25 cellular contexts compared by ENCODE assay signal in genomic region chr4:150577786-150578185, GRCh38. TPM values are rescaled to one million over a fixed set of nuclear protein-coding genes. Genes with fewer than 3 reads are reported as not detected.
"Had no signal": no experiment of that assay in that cellular context is flagged by ENCODE, and none has a peak within 500 bp of the region (broad histone marks: within the 10 kb centered on the region; RNA-seq: fewer than 3 reads in every experiment).

No MANE protein-coding gene starts in this region.

- H3K27me3 ChIP-seq: body of pancreas, dorsolateral prefrontal cortex, upper lobe of left lung had no signal

- H3K27ac ChIP-seq: body of pancreas, dorsolateral prefrontal cortex, epithelial cell of prostate, upper lobe of left lung had no signal

- H3K4me3 ChIP-seq: body of pancreas, dorsolateral prefrontal cortex, lung, upper lobe of left lung had no signal

- H3K4me3 Mint-ChIP-seq: activated B cell treated with CpG ODN at 0.5 μM for 24 hours; activated CD4-positive, alpha-beta memory T cell treated with anti-CD3 and anti-CD28 coated beads for 36 hours; activated naive CD8-positive, alpha-beta T cell; endodermal cell; nephron; stimulated activated naive CD8-positive, alpha-beta T cell treated with anti-CD3 and anti-CD28 coated beads, Interleukin-15, Interleukin-2, amounts not matched to agents 100 ng/mL and 50 ng/mL, for 24 hours had no signal

- H3K9me3 ChIP-seq: body of pancreas, upper lobe of left lung had no signal

- H3K4me1 ChIP-seq: upper lobe of left lung had no signal

- FAIRE-seq: keratinocyte had no signal

- H3K9me3 Mint-ChIP-seq: endodermal cell, nephron had no signal

- H3K4me1 Mint-ChIP-seq: activated B cell treated with CpG ODN at 0.5 μM for 24 hours had no signal

- H3K27me3 Mint-ChIP-seq: activated B cell treated with CpG ODN at 0.5 μM for 24 hours; activated CD4-positive, alpha-beta memory T cell treated with anti-CD3 and anti-CD28 coated beads for 36 hours; activated naive CD8-positive, alpha-beta T cell; stimulated activated naive CD8-positive, alpha-beta T cell treated with anti-CD3 and anti-CD28 coated beads, Interleukin-15, Interleukin-2, amounts not matched to agents 100 ng/mL and 50 ng/mL, for 24 hours had no signal

- DNase-seq: activated B cell treated with CpG ODN at 0.5 μM for 24 hours; activated CD4-positive, alpha-beta memory T cell treated with anti-CD3 and anti-CD28 coated beads for 36 hours; activated CD4-positive, alpha-beta T cell treated with anti-CD3 and anti-CD28 coated beads for 4 hours; activated T-cell treated with anti-CD3 and anti-CD28 coated beads for 4 hours; amygdala; body of pancreas; caudate nucleus; dorsolateral prefrontal cortex; endodermal cell; foreskin fibroblast; glutamatergic neuron; hypothalamus; nucleus accumbens; right cardiac atrium; small intestine; stimulated activated CD4-positive, alpha-beta T cell treated with anti-CD3 and anti-CD28 coated beads, Interleukin-15, amount 100 ng/mL, for 24 hours; stimulated activated CD4-positive, alpha-beta T cell treated with anti-CD3 and anti-CD28 coated beads, Interleukin-2, amount 100 ng/mL, for 48 hours; upper lobe of left lung had no signal

- ATAC-seq: body of pancreas, left lobe of liver, right cardiac atrium had no signal

- H3K27ac Mint-ChIP-seq: activated B cell treated with CpG ODN at 0.5 μM for 24 hours; activated CD4-positive, alpha-beta memory T cell treated with anti-CD3 and anti-CD28 coated beads for 36 hours; activated naive CD8-positive, alpha-beta T cell; endodermal cell; nephron; stimulated activated naive CD8-positive, alpha-beta T cell treated with anti-CD3 and anti-CD28 coated beads, Interleukin-15, Interleukin-2, amounts not matched to agents 100 ng/mL and 50 ng/mL, for 24 hours had no signal

RNA-seq across cellular contexts. Expression of gene MAB21L2, which starts 4.2 kb away (rescaled TPM):
- total RNA-seq: activated B cell treated with CpG ODN at 0.5 μM for 24 hours; activated CD4-positive, alpha-beta memory T cell treated with anti-CD3 and anti-CD28 coated beads for 36 hours; endodermal cell; upper lobe of left lung had no signal
- polyA plus RNA-seq: keratinocyte had no signal
